Comparison of ENCODE assay signal across 8 cellular contexts in the genomic region with DNA sequence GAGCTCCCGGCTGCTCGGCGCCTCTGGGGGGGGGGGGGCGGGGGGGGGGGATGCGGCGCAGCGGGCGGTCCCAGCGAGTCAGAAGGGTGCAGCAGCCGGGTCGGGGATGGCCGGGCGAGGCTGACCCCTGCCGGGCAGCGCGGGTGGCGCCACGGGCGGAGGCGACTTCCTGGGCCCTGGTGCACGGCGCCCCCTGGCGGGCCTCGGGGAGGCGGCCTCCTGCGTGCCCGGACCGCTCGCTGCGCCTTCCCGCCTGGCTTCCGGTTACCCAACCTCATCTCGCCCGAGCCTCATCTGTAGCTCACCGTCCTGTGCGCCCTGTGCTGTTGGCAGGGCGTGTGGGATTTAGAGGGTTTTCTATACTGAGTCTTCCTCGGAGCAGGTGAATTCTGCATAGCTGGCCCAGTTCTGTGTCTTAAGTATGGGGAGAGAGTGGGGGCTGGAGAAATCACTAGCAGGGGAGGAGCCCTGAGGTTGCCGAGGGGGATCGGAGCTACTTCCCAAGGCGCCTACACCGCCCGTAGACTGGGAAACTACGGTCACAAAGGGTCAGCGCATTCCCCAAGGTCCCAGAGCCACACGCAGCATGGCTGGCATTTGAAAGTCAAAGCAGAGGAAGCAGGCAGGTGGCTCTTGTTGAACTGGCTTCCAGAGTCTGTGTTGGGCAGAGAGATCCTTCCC. TPM values are rescaled to one million over a fixed set of nuclear protein-coding genes. Genes with fewer than 3 reads are reported as not detected.
DNase-seq lines count a peak whose midpoint lies in the region; ATAC-seq and TF ChIP-seq lines count a peak whose summit lies in the region.

No MANE protein-coding gene starts in this region.

- H3K9me3 ChIP-seq in ascending aorta (no peaks in the 10 kb centered on the region), hepatocyte (ENCODE audit: low read depth) (no peaks in the 10 kb centered on the region), vagina (no peaks in the 10 kb centered on the region)

- no peaks in the 10 kb centered on the region for H3K79me2 ChIP-seq in hepatocyte

- H3K27ac Mint-ChIP-seq in T-helper 2 cell treated with Interferon-gamma antibody and Interleukin-4, amounts not matched to agents 5 μg/mL and 100 μg/mL, for 36 hours, result no peak overlapping the region

- peaks cover 5% of the 10 kb centered on the region for H3K4me1 Mint-ChIP-seq in T-helper 2 cell treated with Interferon-gamma antibody and Interleukin-4, amounts not matched to agents 5 μg/mL and 100 μg/mL, for 36 hours (ENCODE audit: low read depth)

- intact Hi-C loops in ascending aorta (cut with DNase I) (loop anchor here (1.0 to 10.0 kb wide), 6 partner anchors 104 to 1968 kb away; a partner anchor contains a TSS), vagina (cut with DNase I) (loop anchor here (5.0 kb wide), 2 partner anchors 104 to 294 kb away; no protein-coding TSS in a partner anchor)

- H3K27ac ChIP-seq in ascending aorta (peak overlapping the region; percentile 77 to 79), hepatocyte (no peak overlapping the region), rectal smooth muscle tissue (ENCODE audit: low read depth, low read length) (no peak overlapping the region), vagina (no peak overlapping the region)

- peak overlapping the region; percentile 13 for H3K9ac ChIP-seq in rectal smooth muscle tissue (ENCODE audit: low read length)

- no peaks in the 10 kb centered on the region for H4K20me1 ChIP-seq in hepatocyte (ENCODE audit: insufficient read depth, poor library complexity, severe bottlenecking)

- H3K4me1 ChIP-seq in ascending aorta, result peaks cover 3 to 4% of the 10 kb centered on the region in 2 donors
- H3K4me1 ChIP-seq in hepatocyte (ENCODE audit: insufficient read depth), result peaks cover 5% of the 10 kb centered on the region
- peaks cover 3% of the 10 kb centered on the region for H3K4me1 ChIP-seq in rectal smooth muscle tissue (ENCODE audit: control insufficient read depth, insufficient read depth, low read length)
- peaks cover 20% of the 10 kb centered on the region for H3K4me1 ChIP-seq in vagina

- TF ChIP-seq CTCF in GM12873 (IDR thresholded peaks at IDR 0.05; ENCODE audit: insufficient read depth, low read depth, low read length, missing control alignments), result peak; percentile 97
- peak; percentile 87 for TF ChIP-seq CTCF in NB4 (IDR thresholded peaks at IDR 0.05; ENCODE audit: low read depth, low read length)
- peak; percentile 78 to 100 (median 89) for TF ChIP-seq CTCF in ascending aorta (IDR thresholded peaks at IDR 0.05)
- peak; percentile 91 for TF ChIP-seq CTCF in hepatocyte (IDR thresholded peaks at IDR 0.05; ENCODE audit: poor library complexity)
- TF ChIP-seq CTCF in vagina (IDR thresholded peaks at IDR 0.05), result peak; percentile 86 to 99 (median 93)

- H3K36me3 ChIP-seq in ascending aorta, result no peaks in the 10 kb centered on the region
- H3K36me3 ChIP-seq in hepatocyte (replicated peaks; ENCODE audit: insufficient read depth, low read depth), result no peaks in the 10 kb centered on the region
- no peaks in the 10 kb centered on the region for H3K36me3 ChIP-seq in rectal smooth muscle tissue (ENCODE audit: control insufficient read depth, insufficient read depth, low read length)
- H3K36me3 ChIP-seq in vagina, result no peaks in the 10 kb centered on the region

- H3K27me3 Mint-ChIP-seq in T-helper 2 cell treated with Interferon-gamma antibody and Interleukin-4, amounts not matched to agents 5 μg/mL and 100 μg/mL, for 36 hours (ENCODE audit: low read depth), result peaks cover 32% of the 10 kb centered on the region

- no peaks in the 10 kb centered on the region for H3K9me2 ChIP-seq in hepatocyte (replicated peaks; ENCODE audit: insufficient read depth)

- peak overlapping the region; percentile 87 for H3K4me3 Mint-ChIP-seq in T-helper 2 cell treated with Interferon-gamma antibody and Interleukin-4, amounts not matched to agents 5 μg/mL and 100 μg/mL, for 36 hours

- H2AFZ ChIP-seq in hepatocyte, result peak overlapping the region; percentile 79

- H3K27me3 ChIP-seq in ascending aorta (no peaks in the 10 kb centered on the region), hepatocyte (peaks cover 12% of the 10 kb centered on the region), rectal smooth muscle tissue (ENCODE audit: control insufficient read depth, insufficient read depth, low read length) (no peaks in the 10 kb centered on the region), vagina (no peaks in the 10 kb centered on the region)

- peak; percentile 90 for ATAC-seq in HG02588 (IDR thresholded peaks at IDR 0.05; ENCODE audit: unreplicated experiment)

- no peaks in the 10 kb centered on the region for H3K9me3 Mint-ChIP-seq in T-helper 2 cell treated with Interferon-gamma antibody and Interleukin-4, amounts not matched to agents 5 μg/mL and 100 μg/mL, for 36 hours

- peak overlapping the region; percentile 58 for H3K4me3 ChIP-seq in NB4 (ENCODE audit: low read depth, low read length)
- peak overlapping the region; percentile 52 to 72 for H3K4me3 ChIP-seq in ascending aorta
- H3K4me3 ChIP-seq in hepatocyte, result peak overlapping the region; percentile 60
- peak overlapping the region; percentile 69 for H3K4me3 ChIP-seq in rectal smooth muscle tissue (ENCODE audit: low read length)
- peak overlapping the region; percentile 40 to 47 for H3K4me3 ChIP-seq in vagina

- TF ChIP-seq POLR2A in NB4 (IDR thresholded peaks at IDR 0.05; ENCODE audit: extremely low read depth, insufficient read length), result peak; percentile 24
- TF ChIP-seq POLR2A in vagina (IDR thresholded peaks at IDR 0.05), result no peak

- H3K4me2 ChIP-seq in hepatocyte, result peak overlapping the region; percentile 98

- 4% methylated on average over 37 of the region's 46 CpGs for WGBS in hepatocyte (ENCODE audit: low lambda C conversion rate, missing lambda C conversion rate)

- H3K36me3 Mint-ChIP-seq in T-helper 2 cell treated with Interferon-gamma antibody and Interleukin-4, amounts not matched to agents 5 μg/mL and 100 μg/mL, for 36 hours (ENCODE audit: low read depth), result no peaks in the 10 kb centered on the region

- DNase-seq in NB4 (ENCODE audit: low read depth) (peak; percentile 96), ascending aorta (ENCODE audit: low spot score in 2 of 2) (peak in 1 of 2 donors; percentile 96), hepatocyte (ENCODE audit: low spot score) (peak; percentile 96), vagina (ENCODE audit: extremely low spot score in 2 of 2) (peak; percentile 85 to 92)
- DNase-seq in T-helper 2 cell treated with Interferon-gamma antibody and Interleukin-4, amounts not matched to agents 5 μg/mL and 100 μg/mL, for 36 hours (ENCODE audit: low spot score), result peak; percentile 92

RNA-seq across cellular contexts. Expression of a gene that starts 28.3 kb away (rescaled TPM):
- 33.8 TPM for total RNA-seq in ascending aorta
- 0.36 and 0.43 TPM in 2 replicates for total RNA-seq in hepatocyte
- 0.91 TPM in 1 of 2 replicates, not detected in the other for polyA plus RNA-seq in hepatocyte
- total RNA-seq in vagina, result 6.4 TPM

RNA-seq across cellular contexts. Expression of a gene that starts 51.5 kb away (rescaled TPM):
- total RNA-seq in ascending aorta, result 2.0 TPM
- 0.52 and 1.8 TPM in 2 replicates for total RNA-seq in hepatocyte
- polyA plus RNA-seq in hepatocyte, result 1.7 and 4.1 TPM in 2 replicates
- total RNA-seq in vagina, result 3.2 TPM

Comparison
In these comparisons a context has a peak if more than half of its experiments do, and no peak if none do; other contexts are left out.
1. H3K27ac ChIP-seq: peak in ascending aorta (2 of 2); none in hepatocyte (single experiment), rectal smooth muscle tissue (single experiment) and vagina (single experiment).
2. Peak in every context shown above with its lines, with median percentiles within 50 percentile points of each other: CTCF ChIP-seq and H3K4me3 ChIP-seq.